Comparison of ENCODE assay signal across 26 cellular contexts in genomic region chr19:50624949-50625600, GRCh38. TPM values are rescaled to one million over a fixed set of nuclear protein-coding genes. Genes with fewer than 3 reads are reported as not detected.
A peak's percentile ranks its signal among the peaks of the same experiment; 100 is the strongest.
DNase-seq lines count a peak whose midpoint lies in the region; TF ChIP-seq lines count a peak whose summit lies in the region.
"Had no signal": no experiment of that assay in that cellular context is flagged by ENCODE, and none has a peak within 500 bp of the region (broad histone marks: within the 10 kb centered on the region; RNA-seq: fewer than 3 reads in every experiment).

No MANE protein-coding gene starts in this region.

- TF ChIP-seq POLR2A in prostate gland (IDR thresholded peaks at IDR 0.05) (no peak), breast epithelium (IDR thresholded peaks at IDR 0.05) (no peak)

- in situ Hi-C loops in GM13976 (cut with MboI; ENCODE audit: low sequenced_read_pairs, unreplicated experiment), result no loop called here

- no peaks in the 10 kb centered on the region for H3K36me3 Mint-ChIP-seq in neural progenitor cell
- H3K36me3 Mint-ChIP-seq: CD14-positive monocyte; CD4-positive, alpha-beta memory T cell; CD4-positive, CD25-positive, alpha-beta regulatory T cell had no signal

- no peak overlapping the region for H3K4me3 ChIP-seq in neural progenitor cell
- H3K4me3 ChIP-seq in osteoblast (ENCODE audit: insufficient read depth, low read length), result no peak overlapping the region
- no peak overlapping the region for H3K4me3 ChIP-seq in prostate gland
- H3K4me3 ChIP-seq in breast epithelium, result no peak overlapping the region
- H3K4me3 ChIP-seq: A549, BLaER1, GM12878 had no signal

- H3K9me3 ChIP-seq in neural progenitor cell (ENCODE audit: low read depth) (no peaks in the 10 kb centered on the region), osteoblast (ENCODE audit: low read depth, low read length) (no peaks in the 10 kb centered on the region), prostate gland (no peaks in the 10 kb centered on the region), breast epithelium (no peaks in the 10 kb centered on the region)
- H3K9me3 ChIP-seq: A549, BE2C, BLaER1 had no signal

- intact Hi-C loops in prostate gland (cut with DNase I), result loop anchor here (10.0 kb wide), 1 partner anchor 540 kb away; no protein-coding TSS in a partner anchor
- intact Hi-C loops in breast epithelium (cut with DNase I; ENCODE audit: low total_unique reads), result no loop called here

- DNase-seq in GM13976 (ENCODE audit: low spot score), result peak; percentile 23
- peak; percentile 16 for DNase-seq in islet precursor cell
- no peak for DNase-seq in neural progenitor cell (ENCODE audit: low spot score)
- peak; percentile 73 for DNase-seq in osteoblast (ENCODE audit: insufficient read length, low spot score, missing footprints)
- no peak for DNase-seq in SW480 (ENCODE audit: low spot score)
- no peak for DNase-seq in prostate gland (ENCODE audit: low spot score)
- DNase-seq in breast epithelium (ENCODE audit: low spot score in 2 of 2), result no peak
- no peak for DNase-seq in H4 (ENCODE audit: low spot score)
- DNase-seq: BE2C; C1 segment of cervical spinal cord; CD4-positive, alpha-beta memory T cell; CD4-positive, CD25-positive, alpha-beta regulatory T cell; CD8-positive, alpha-beta memory T cell; COR-L47; DMS 273 treated with DMSO at 0.1 percent for 48 hours; DMS153; DMS53; DMS79; DND-41; EL; GDM1 had no signal

- no peaks in the 10 kb centered on the region for H3F3A ChIP-seq in neural progenitor cell (ENCODE audit: low read depth)

- H2AFZ ChIP-seq in neural progenitor cell (replicated peaks) (no peak overlapping the region), osteoblast (ENCODE audit: low read length) (no peak overlapping the region)

- no peaks in the 10 kb centered on the region for H3K79me2 ChIP-seq in neural progenitor cell (ENCODE audit: low read depth)
- H3K79me2 ChIP-seq in osteoblast (ENCODE audit: insufficient read depth, low read length), result no peaks in the 10 kb centered on the region

- H3K4me3 Mint-ChIP-seq in neural progenitor cell, result no peak overlapping the region
- H3K4me3 Mint-ChIP-seq: CD14-positive monocyte; CD4-positive, alpha-beta memory T cell; CD4-positive, CD25-positive, alpha-beta regulatory T cell; CD8-positive, alpha-beta memory T cell had no signal

- H3K27me3 ChIP-seq in neural progenitor cell (no peaks in the 10 kb centered on the region), osteoblast (ENCODE audit: insufficient read depth, low read length) (no peaks in the 10 kb centered on the region), prostate gland (replicated peaks; ENCODE audit: insufficient read depth) (no peaks in the 10 kb centered on the region), breast epithelium (peaks cover 0 to 5% of the 10 kb centered on the region in 2 donors)
- H3K27me3 ChIP-seq: BE2C, BLaER1 had no signal

- H3K27ac ChIP-seq in neural progenitor cell (no peak overlapping the region), osteoblast (ENCODE audit: low read depth, low read length) (no peak overlapping the region), prostate gland (no peak overlapping the region), breast epithelium (no peak overlapping the region)
- H3K27ac ChIP-seq: 22Rv1, A549, BLaER1 had no signal

- H3K4me1 ChIP-seq in neural progenitor cell (no peaks in the 10 kb centered on the region), osteoblast (ENCODE audit: insufficient read depth, low read length) (no peaks in the 10 kb centered on the region), prostate gland (replicated peaks) (no peaks in the 10 kb centered on the region), breast epithelium (no peaks in the 10 kb centered on the region)
- H3K4me1 ChIP-seq: A549, BE2C, BLaER1 had no signal

- H3K36me3 ChIP-seq in neural progenitor cell (no peaks in the 10 kb centered on the region), osteoblast (ENCODE audit: insufficient read depth, low read length) (no peaks in the 10 kb centered on the region), prostate gland (no peaks in the 10 kb centered on the region), breast epithelium (no peaks in the 10 kb centered on the region)
- H3K36me3 ChIP-seq: BE2C, BLaER1 had no signal

- H3K27me3 Mint-ChIP-seq in neural progenitor cell (ENCODE audit: insufficient read depth, low read depth), result peaks cover 5% of the 10 kb centered on the region

- no peak overlapping the region for H3K4me2 ChIP-seq in neural progenitor cell
- H3K4me2 ChIP-seq in osteoblast (ENCODE audit: insufficient read depth, low read length), result no peak overlapping the region
- H3K4me2 ChIP-seq: A549, BLaER1 had no signal

- TF ChIP-seq CTCF in GM13976 (IDR thresholded peaks at IDR 0.05; ENCODE audit: borderline replicate concordance, control extremely low read depth, extremely low read depth, insufficient read depth, missing control alignments) (no peak), neural progenitor cell (IDR thresholded peaks at IDR 0.05) (no peak), osteoblast (IDR thresholded peaks at IDR 0.05; ENCODE audit: extremely low read depth, low read depth, low read length) (no peak), prostate gland (IDR thresholded peaks at IDR 0.05) (no peak), breast epithelium (IDR thresholded peaks at IDR 0.05) (no peak)

- H4K20me1 ChIP-seq in neural progenitor cell (ENCODE audit: low read depth) (no peaks in the 10 kb centered on the region), osteoblast (ENCODE audit: insufficient read depth, low read length) (no peaks in the 10 kb centered on the region)
- H4K20me1 ChIP-seq: BLaER1 had no signal

- H3K9me3 Mint-ChIP-seq in neural progenitor cell, result no peaks in the 10 kb centered on the region

- WGBS in prostate gland, result 92% methylated on average over 44 of the region's 44 CpGs

- H3K4me1 Mint-ChIP-seq in neural progenitor cell, result no peaks in the 10 kb centered on the region
- H3K4me1 Mint-ChIP-seq: CD14-positive monocyte; CD4-positive, alpha-beta memory T cell; CD4-positive, CD25-positive, alpha-beta regulatory T cell; CD8-positive, alpha-beta memory T cell had no signal

- H3K9ac ChIP-seq in neural progenitor cell, result no peak overlapping the region
- H3K9ac ChIP-seq: BLaER1 had no signal

- H3K27ac Mint-ChIP-seq in neural progenitor cell, result peak overlapping the region; percentile 51
- H3K27ac Mint-ChIP-seq: CD14-positive monocyte; CD4-positive, alpha-beta memory T cell; CD4-positive, CD25-positive, alpha-beta regulatory T cell; CD8-positive, alpha-beta memory T cell had no signal

RNA-seq across cellular contexts. Expression of gene SYT3, which starts 14.6 kb away (rescaled TPM):
- total RNA-seq in neural progenitor cell (ENCODE audit: low replicate concordance), result 0.41 and 1.1 TPM in 2 replicates
- 0.36 TPM in 1 of 2 replicates, not detected in the other for total RNA-seq in osteoblast
- total RNA-seq in prostate gland, result 1 to 10 TPM; 3.0 to 4.4 TPM
- total RNA-seq in breast epithelium, result 1 to 10 TPM in 1 of 3 donors, under 1 TPM in 1, not detected in 1; 0.33 to 1.3 TPM
- total RNA-seq in H4 (2014; rRNA removed; shearing (Covaris generic)), result 1.9 and 4.5 TPM in 2 replicates
- total RNA-seq: CD4-positive, alpha-beta memory T cell; CD4-positive, CD25-positive, alpha-beta regulatory T cell; GM12878 had no signal

RNA-seq across cellular contexts. Expression of gene C19orf81, which starts 24.2 kb away (rescaled TPM):
- total RNA-seq in neural progenitor cell (ENCODE audit: low replicate concordance) (1.3 and 6.0 TPM in 2 replicates), osteoblast (not detected in 2 replicates), prostate gland (10 to 100 TPM in 1 of 2 donors, 1 to 10 TPM in 1; 4.3 to 33.2 TPM), breast epithelium (not detected)
- 5.0 and 5.3 TPM in 2 replicates for total RNA-seq in H4 (2014; rRNA removed; shearing (Covaris generic))
- total RNA-seq: CD4-positive, alpha-beta memory T cell; CD4-positive, CD25-positive, alpha-beta regulatory T cell; CD8-positive, alpha-beta memory T cell had no signal

RNA-seq across cellular contexts. Expression of gene LRRC4B, which starts 56.8 kb away (rescaled TPM):
- 12.0 and 54.6 TPM in 2 replicates for total RNA-seq in neural progenitor cell (ENCODE audit: low replicate concordance)
- not detected in 2 replicates for total RNA-seq in osteoblast
- 1 to 10 TPM; 5.6 to 7.9 TPM for total RNA-seq in prostate gland
- 1 to 10 TPM in 2 of 3 donors, under 1 TPM in 1; 0.16 to 1.3 (median 1.2) TPM for total RNA-seq in breast epithelium
- total RNA-seq in H4 (2014; rRNA removed; shearing (Covaris generic)), result 15.2 and 19.0 TPM in 2 replicates
- total RNA-seq: CD4-positive, alpha-beta memory T cell; CD4-positive, CD25-positive, alpha-beta regulatory T cell; CD8-positive, alpha-beta memory T cell; GM12878 had no signal

Comparison
In these comparisons a context has a peak if more than half of its experiments do, and no peak if none do; other contexts are left out.
1. DNase-seq: peak in GM13976 (single experiment), islet precursor cell (single experiment) and osteoblast (single experiment); none in neural progenitor cell (single experiment), SW480 (single experiment), prostate gland (single experiment), breast epithelium (0 of 2) and H4 (single experiment).